8 cellular contexts compared by ENCODE assay signal in the genomic region with DNA sequence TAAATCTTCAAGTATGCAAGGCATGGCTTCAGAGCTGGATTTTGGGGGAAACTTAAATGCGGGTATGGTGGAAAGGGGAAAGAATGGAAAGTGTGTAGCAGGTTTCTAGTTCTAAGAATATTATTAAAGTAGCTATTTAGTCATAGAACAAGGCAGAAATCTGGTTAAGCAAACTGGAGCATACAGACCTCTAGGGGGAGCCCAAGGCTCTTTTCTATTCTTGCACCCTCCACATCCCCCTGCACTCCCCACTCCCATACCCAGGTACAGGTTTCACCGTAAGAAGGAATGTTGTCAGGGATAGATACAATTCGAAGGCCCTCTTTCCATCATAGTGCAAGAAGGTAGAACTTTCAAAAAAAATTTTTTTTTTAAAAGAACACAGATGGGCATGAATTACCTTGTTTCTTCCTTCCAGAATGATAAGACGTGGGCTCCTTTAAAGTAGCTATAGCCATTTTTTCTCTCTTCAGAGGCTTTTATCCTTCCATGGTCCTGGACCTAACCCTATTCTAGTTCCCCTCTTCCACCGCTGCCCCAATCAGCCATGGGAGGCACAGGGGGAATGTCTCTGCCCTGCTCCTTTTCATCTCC. TPM values are rescaled to one million over a fixed set of nuclear protein-coding genes. Genes with fewer than 3 reads are reported as not detected.
DNase-seq lines count a peak whose midpoint lies in the region; ATAC-seq, FAIRE-seq and TF ChIP-seq lines count a peak whose summit lies in the region.

No MANE protein-coding gene starts in this region.

- no peak overlapping the region for H2BK120ac ChIP-seq in IMR-90 (ENCODE audit: low read depth, low read length)

- H4K91ac ChIP-seq in IMR-90 (ENCODE audit: insufficient read depth, low read depth, low read length): no peak overlapping the region

- no peak overlapping the region for H3K9ac ChIP-seq in IMR-90 (ENCODE audit: low read depth, low read length)

- no peak for FAIRE-seq in small intestine (lab: Jason Lieb, UNC)

- intact Hi-C loops in IMR-90 (cut with micrococcal nuclease): loop anchor here (1.0 to 5.0 kb wide), 4 partner anchors 129 to 609 kb away; no protein-coding TSS in a partner anchor
- intact Hi-C loops in Panc1 (cut with micrococcal nuclease; ENCODE audit: unreplicated experiment): loop anchor here (1.0 kb wide), 1 partner anchor 261 kb away; no protein-coding TSS in a partner anchor

- CTCF ChIA-PET in IMR-90 (lab: Yijun Ruan, JAX) (interaction anchor here (0.6 to 3.4 kb wide), 29 partner anchors 8 to 692 kb away, joined by 3 to 21 read pairs (median 4); no protein-coding TSS in a partner anchor), Panc1 (lab: Charles Lee) (interaction anchor here (0.6 kb wide), 1 partner anchor 261 kb away, joined by 4 read pairs; no protein-coding TSS in a partner anchor)

- H3K4me3 ChIP-seq in IMR-90 (ENCODE audit: insufficient read depth, low read depth, low read length) (no peak overlapping the region), Panc1 (ENCODE audit: low read depth in 2 of 2, low read length in 2 of 2) (no peak overlapping the region), small intestine (ENCODE audit: low read depth in 1 of 2, low read length in 2 of 2) (no peak overlapping the region)

- H3K9me3 ChIP-seq in IMR-90 (ENCODE audit: control insufficient read depth, insufficient read depth, low read length) (no peaks in the 10 kb centered on the region), Panc1 (ENCODE audit: control insufficient read depth, insufficient read depth, low read depth, low read length) (no peaks in the 10 kb centered on the region), small intestine (ENCODE audit: control insufficient read depth, low read depth) (no peaks in the 10 kb centered on the region)

- DNase-seq in DMS79 treated with DMSO at 0.1 percent for 48 hours (lab: John Stamatoyannopoulos, UW) (peak; percentile 3), DMS79 (lab: John Stamatoyannopoulos, UW) (no peak), IMR-90 (peak; percentile 45), Panc1 (ENCODE audit: low read depth, low spot score) (peak; percentile 18), fibroblast of peridontal ligament (ENCODE audit: extremely low read depth) (peak; percentile 58), small intestine (peak; percentile 14)

- H2BK15ac ChIP-seq in IMR-90 (ENCODE audit: low read depth, low read length): no peak overlapping the region; the same call in 2 of the 3 replicates

- dilution Hi-C loops in IMR-90 (cut with HindIII; ENCODE audit: low sequenced_read_pairs, unreplicated experiment): no loop called here

- TF ChIP-seq POLR2A in IMR-90 (IDR thresholded peaks at IDR 0.05; ENCODE audit: low read depth, low read length): no peak

- no peak overlapping the region for H2AK9ac ChIP-seq in IMR-90 (replicated peaks; ENCODE audit: low read depth, low read length, poor library complexity)

- H3K36me3 ChIP-seq in IMR-90 (ENCODE audit: control insufficient read depth, insufficient read depth, low read length) (no peaks in the 10 kb centered on the region), Panc1 (ENCODE audit: control insufficient read depth, insufficient read depth, low read length) (no peaks in the 10 kb centered on the region), small intestine (ENCODE audit: control insufficient read depth in 2 of 2, insufficient read depth in 2 of 2, low read length in 2 of 2) (no peaks in the 10 kb centered on the region)

- no peak overlapping the region for H2BK20ac ChIP-seq in IMR-90 (ENCODE audit: low read depth, low read length)

- H4K5ac ChIP-seq in IMR-90 (ENCODE audit: low read depth, low read length): no peak overlapping the region

- H3K27ac ChIP-seq in IMR-90 (ENCODE audit: insufficient read depth, low read length) (no peak overlapping the region), Panc1 (ENCODE audit: low read length) (no peak overlapping the region), small intestine (ENCODE audit: low read depth in 1 of 2, low read length in 1 of 2) (no peak overlapping the region)

- no peaks in the 10 kb centered on the region for H3K79me1 ChIP-seq in IMR-90 (ENCODE audit: low read depth in 1 of 2, low read length in 2 of 2)

- H3K27me3 ChIP-seq in IMR-90 (ENCODE audit: control insufficient read depth, insufficient read depth, low read length) (no peaks in the 10 kb centered on the region), Panc1 (ENCODE audit: control insufficient read depth, insufficient read depth, low read length) (no peaks in the 10 kb centered on the region; the same call in 1 of the 2 replicates), small intestine (ENCODE audit: control insufficient read depth in 2 of 2, insufficient read depth in 2 of 2, low read length in 2 of 2) (no peaks in the 10 kb centered on the region)

- TF ChIP-seq CTCF in IMR-90 (conservative IDR thresholded peaks at IDR 0.05; ENCODE audit: low read depth, low read length) (peak; percentile 74), Panc1 (IDR thresholded peaks at IDR 0.05) (peak; percentile 76)

- 100% methylated on average over 1 of the region's 5 CpGs; no CpG with 5 or more reads in 1 of the 2 experiments for WGBS in IMR-90 (ENCODE audit: extremely low coverage in 2 of 2, insufficient read length in 1 of 2), 2 experiments
- whole genome bisulfite sequencing in small intestine, 3 donors: 43 to 49% (median 43%) methylated on average over 5 of the region's 5 CpGs

- no peaks in the 10 kb centered on the region for H3K4me1 ChIP-seq in IMR-90 (ENCODE audit: control insufficient read depth, insufficient read depth, low read length)
- no peaks in the 10 kb centered on the region for H3K4me1 ChIP-seq in Panc1 (ENCODE audit: control insufficient read depth, insufficient read depth, low read length)
- H3K4me1 ChIP-seq in small intestine (ENCODE audit: control insufficient read depth in 2 of 2, insufficient read depth in 1 of 2, low read depth in 1 of 2, low read length in 1 of 2): no peaks in the 10 kb centered on the region

- H3K9me1 ChIP-seq in IMR-90 (ENCODE audit: insufficient read depth, low read length): no peaks in the 10 kb centered on the region

- in situ Hi-C loops in IMR-90 (cut with MboI; ENCODE audit: low sequenced_read_pairs) (loop anchor here (5.0 kb wide), 1 partner anchor 262 kb away; no protein-coding TSS in a partner anchor), Panc1 (cut with HindIII; ENCODE audit: low pct_unique_long_range_greater_than_20kb, low sequenced_read_pairs) (no loop called here)

- BruUV-seq in IMR-90 (replicated peaks; lab: Mats Ljungman, UMichigan): no TSS peak
- no TSS peak for BruUV-seq in Panc1 (replicated peaks; lab: Mats Ljungman, UMichigan)

- no peak overlapping the region for H2BK5ac ChIP-seq in IMR-90 (ENCODE audit: low read depth, low read length, poor library complexity, severe bottlenecking)

- H3K56ac ChIP-seq in IMR-90 (ENCODE audit: extremely low read depth, insufficient read depth, low read length): no peak overlapping the region

- no peak overlapping the region for H4K8ac ChIP-seq in IMR-90 (ENCODE audit: low read depth in 2 of 2, low read length in 2 of 2)

- H3K4ac ChIP-seq in IMR-90 (ENCODE audit: low read depth, low read length): no peak overlapping the region

- H4K20me1 ChIP-seq in IMR-90 (ENCODE audit: insufficient read depth, low read length): no peaks in the 10 kb centered on the region

- H2AFZ ChIP-seq in IMR-90 (replicated peaks; ENCODE audit: low read length, poor library complexity): no peak overlapping the region

- H3K4me2 ChIP-seq in IMR-90 (ENCODE audit: low read depth, low read length): no peak overlapping the region

- no peak overlapping the region for H3K14ac ChIP-seq in IMR-90 (replicated peaks; ENCODE audit: low read depth, low read length)

- no peak overlapping the region for H3K23ac ChIP-seq in IMR-90 (ENCODE audit: low read depth, low read length)

- ATAC-seq in GM21447 (IDR thresholded peaks at IDR 0.05; ENCODE audit: unreplicated experiment) (peak; percentile 74), IMR-90 (ENCODE audit: low read depth) (peak; percentile 75), Panc1 (no peak), GM21723 (IDR thresholded peaks at IDR 0.05; ENCODE audit: unreplicated experiment) (no peak)

- H3K18ac ChIP-seq in IMR-90 (ENCODE audit: low read depth, low read length): no peak overlapping the region

- no peak overlapping the region for H2AK5ac ChIP-seq in IMR-90 (ENCODE audit: low read depth, low read length)

- peak; percentile 71 for TF ChIP-seq RAD21 in IMR-90 (IDR thresholded peaks at IDR 0.05; ENCODE audit: low read length)

- POLR2A ChIA-PET in IMR-90 (lab: Charles Lee; ENCODE audit: unreplicated experiment): no interaction called here
- POLR2A ChIA-PET in Panc1 (lab: Charles Lee): no interaction called here

TF ChIP-seq in IMR-90, 13 proteins besides CTCF, POLR2A, EP300 and RAD21:
- no peak for TF ChIP-seq MAFK (IDR thresholded peaks at IDR 0.05; ENCODE audit: low read depth, low read length)
- peak; percentile 72 for TF ChIP-seq SMC3 (IDR thresholded peaks at IDR 0.05; ENCODE audit: low read depth, low read length)
- TF ChIP-seq RFX5 (IDR thresholded peaks at IDR 0.05; ENCODE audit: low read depth, low read length): no peak

RNA-seq across cellular contexts. Expression of a gene that starts 41.5 kb away (rescaled TPM):
- total RNA-seq in IMR-90 (2012; rRNA removed) (47.7 and 51.7 TPM in 2 replicates), Panc1 (2021; ENCODE audit: unreplicated experiment) (10.1 TPM)
- polyA plus RNA-seq in IMR-90 (2012; rRNA removed) (24.9 and 31.6 TPM in 2 replicates), small intestine (10 to 100 TPM; 48.9 to 76.5 (median 55.1) TPM)
- 8.3 and 9.9 TPM in 2 replicates for polyA plus RNA-seq in IMR-90 (2012; cell fraction: cytosol; rRNA removed)
- polyA plus RNA-seq in IMR-90 (2012; cell fraction: nucleus; rRNA removed; ENCODE audit: low replicate concordance): 1.1 and 12.2 TPM in 2 replicates
- polyA plus RNA-seq in Panc1 (2012; ENCODE audit: insufficient read length): 6.6 TPM

Comparison
In these comparisons a context has a peak if more than half of its experiments do, and no peak if none do; other contexts are left out.
1. ATAC-seq: peak in GM21447 (single experiment) and IMR-90 (single experiment); none in Panc1 (single experiment) and GM21723 (single experiment).